Comparison of ENCODE assay signal across 20 cellular contexts in the genomic region with DNA sequence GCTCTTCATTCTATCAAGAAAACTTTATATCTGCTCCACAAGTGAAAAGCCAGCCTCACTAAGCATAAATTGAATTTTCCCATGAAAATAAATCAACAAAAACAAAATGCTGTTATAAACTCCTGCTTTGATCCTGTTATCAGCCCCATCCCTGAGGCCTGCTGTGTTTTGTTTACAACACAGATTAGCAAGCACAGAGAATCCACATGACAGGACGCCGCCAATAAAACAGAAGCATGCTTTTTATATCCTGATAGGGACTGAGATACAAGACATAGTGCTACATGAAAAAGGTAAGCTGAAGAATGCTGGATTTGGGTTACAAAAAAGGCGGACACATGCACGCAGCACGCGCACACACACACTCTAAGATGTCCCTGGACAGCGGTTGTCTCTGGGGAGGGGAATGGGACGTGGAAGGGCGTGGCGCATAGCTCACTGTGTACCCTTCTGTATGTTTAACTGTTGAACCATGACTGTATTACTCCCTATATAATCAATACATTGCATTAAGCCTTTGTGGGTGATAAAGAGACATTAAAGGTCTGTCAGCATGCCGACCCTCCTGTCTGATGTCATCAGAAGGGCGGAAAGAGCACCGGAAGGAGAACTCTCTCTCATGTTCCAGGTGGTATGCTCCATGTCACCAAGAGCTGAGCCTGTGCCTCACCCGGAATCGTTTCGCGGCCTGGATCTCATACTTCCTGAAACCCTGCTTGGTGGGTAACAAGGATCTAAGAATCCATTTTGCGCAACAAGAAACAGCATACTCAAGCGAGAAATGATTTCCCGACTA.
"Had no signal": no experiment of that assay in that cellular context is flagged by ENCODE, and none has a peak within 500 bp of the region (broad histone marks: within the 10 kb centered on the region; RNA-seq: fewer than 3 reads in every experiment).

No MANE protein-coding gene starts in this region.

- H3K9me3 ChIP-seq: adrenal gland, breast epithelium, gastroesophageal sphincter, transverse colon, uterus had no signal

- H3K27me3 ChIP-seq: adrenal gland, breast epithelium, gastroesophageal sphincter, transverse colon, uterus had no signal

- H3K27me3 Mint-ChIP-seq: activated CD4-positive, alpha-beta T cell treated with anti-CD3 and anti-CD28 coated beads, Interleukin-2, amount 10 ng/mL, durations not matched to agents 24 days and 14 days; stimulated activated naive CD8-positive, alpha-beta T cell treated with anti-CD3 and anti-CD28 coated beads, Interleukin-15, Interleukin-2, amounts not matched to agents 100 ng/mL and 50 ng/mL, for 24 hours had no signal

- H3K4me1 ChIP-seq: breast epithelium, transverse colon, uterus had no signal

- DNase-seq: activated CD4-positive, alpha-beta T cell treated with anti-CD3 and anti-CD28 coated beads, Interleukin-2, amount 10 ng/mL, durations not matched to agents 24 days and 14 days; activated CD8-positive, alpha-beta T cell treated with anti-CD3 and anti-CD28 coated beads, Interleukin-2, amount 10 ng/mL, durations not matched to agents 7 days and 5 days; activated effector memory CD4-positive, alpha-beta T cell treated with Interleukin-2 at 50 U/mL for 16 hours; activated T-cell treated with anti-CD3 and anti-CD28 coated beads, Interleukin-2, amount 50 U/mL, for 4 hours; adrenal gland; cerebellar nuclear complex; cortex of kidney; retina; stimulated activated CD4-positive, alpha-beta T cell treated with anti-CD3 and anti-CD28 coated beads, Interleukin-12 subunit alpha, Interleukin-12 subunit beta, amount 100 ng/mL, for 4 hours; stimulated activated CD4-positive, alpha-beta T cell treated with anti-CD3 and anti-CD28 coated beads, Interleukin-1b, Interleukin-23, amount 100 ng/mL, for 48 hours; transverse colon; uterus had no signal

- H3K27ac ChIP-seq: adrenal gland, breast epithelium, gastroesophageal sphincter, transverse colon, uterus had no signal

- H3K36me3 ChIP-seq: adrenal gland, breast epithelium, gastroesophageal sphincter, transverse colon, uterus had no signal

- H3K9me3 Mint-ChIP-seq: activated CD4-positive, alpha-beta T cell treated with anti-CD3 and anti-CD28 coated beads, Interleukin-2, amount 10 ng/mL, durations not matched to agents 24 days and 14 days; activated naive CD4-positive, alpha-beta T cell treated with anti-CD3 and anti-CD28 coated beads, Interleukin-2, amount 50 U/mL, for 72 hours; activated T-cell treated with anti-CD3 and anti-CD28 coated beads, Interleukin-2, amount 50 U/mL, for 4 hours; nephron; stimulated activated naive CD8-positive, alpha-beta T cell treated with anti-CD3 and anti-CD28 coated beads, Interleukin-15, Interleukin-2, amounts not matched to agents 100 ng/mL and 50 ng/mL, for 24 hours; T-helper 2 cell treated with Interferon-gamma antibody and Interleukin-4, amounts not matched to agents 5 μg/mL and 100 μg/mL, for 36 hours; WTC11 had no signal

- H3K4me3 Mint-ChIP-seq: activated CD4-positive, alpha-beta T cell treated with anti-CD3 and anti-CD28 coated beads, Interleukin-2, amount 10 ng/mL, durations not matched to agents 24 days and 14 days; activated CD8-positive, alpha-beta T cell treated with anti-CD3 and anti-CD28 coated beads, Interleukin-2, amount 10 ng/mL, durations not matched to agents 7 days and 5 days; activated T-cell treated with anti-CD3 and anti-CD28 coated beads, Interleukin-2, amount 50 U/mL, for 4 hours; nephron; stimulated activated naive CD8-positive, alpha-beta T cell treated with anti-CD3 and anti-CD28 coated beads, Interleukin-15, Interleukin-2, amounts not matched to agents 100 ng/mL and 50 ng/mL, for 24 hours; T-helper 2 cell treated with Interferon-gamma antibody and Interleukin-4, amounts not matched to agents 5 μg/mL and 100 μg/mL, for 36 hours; WTC11 had no signal

- H3K36me3 Mint-ChIP-seq: activated naive CD4-positive, alpha-beta T cell treated with anti-CD3 and anti-CD28 coated beads, Interleukin-2, amount 50 U/mL, for 72 hours; WTC11 had no signal

- H3K4me3 ChIP-seq: adrenal gland, breast epithelium, gastroesophageal sphincter, transverse colon, uterus had no signal

- H3K27ac Mint-ChIP-seq: activated CD4-positive, alpha-beta T cell treated with anti-CD3 and anti-CD28 coated beads, Interleukin-2, amount 10 ng/mL, durations not matched to agents 24 days and 14 days; activated CD8-positive, alpha-beta T cell treated with anti-CD3 and anti-CD28 coated beads, Interleukin-2, amount 10 ng/mL, durations not matched to agents 7 days and 5 days; nephron; stimulated activated naive CD8-positive, alpha-beta T cell treated with anti-CD3 and anti-CD28 coated beads, Interleukin-15, Interleukin-2, amounts not matched to agents 100 ng/mL and 50 ng/mL, for 24 hours; T-helper 2 cell treated with Interferon-gamma antibody and Interleukin-4, amounts not matched to agents 5 μg/mL and 100 μg/mL, for 36 hours had no signal

- ATAC-seq: activated CD8-positive, alpha-beta T cell treated with anti-CD3 and anti-CD28 coated beads, Interleukin-2, amount 10 ng/mL, durations not matched to agents 7 days and 5 days; activated naive CD4-positive, alpha-beta T cell treated with anti-CD3 and anti-CD28 coated beads, Interleukin-2, amount 50 U/mL, for 72 hours; activated T-cell treated with anti-CD3 and anti-CD28 coated beads, Interleukin-2, amount 50 U/mL, for 4 hours; esophagus mucosa; gastroesophageal sphincter; WTC11 had no signal
